ENCODE assay signal across 8 cellular contexts in genomic region chr5:150409638-150410523, GRCh38. TPM values are rescaled to one million over a fixed set of nuclear protein-coding genes. Genes with fewer than 3 reads are reported as not detected.
DNase-seq lines count a peak whose midpoint lies in the region; ATAC-seq, FAIRE-seq and TF ChIP-seq lines count a peak whose summit lies in the region.

No MANE protein-coding gene starts in this region.

- POLR2A ChIA-PET in HepG2 (lab: Yijun Ruan, JAX), result interaction anchor here (0.9 to 3.8 kb wide), 8 partner anchors 7 to 40 kb away, joined by 3 to 31 read pairs (median 4); partner anchors contain the start of gene RPS14

- ATAC-seq in GM18858 (IDR thresholded peaks at IDR 0.05; ENCODE audit: unreplicated experiment) (peak; percentile 17), HG03135 (IDR thresholded peaks at IDR 0.05; ENCODE audit: unreplicated experiment) (peak; percentile 28), HepG2 (peak; percentile 83)

- TF ChIP-seq CTCF in AG09309 (IDR thresholded peaks at IDR 0.05; ENCODE audit: control insufficient read depth, insufficient read depth, low read depth, low read length, missing control alignments) (no peak), VCaP (conservative IDR thresholded peaks at IDR 0.05) (no peak), HepG2 (CRISPR knock-in tag; IDR thresholded peaks at IDR 0.05) (no peak)

- no peak for TF ChIP-seq RAD21 in HepG2 (CRISPR knock-in tag; IDR thresholded peaks at IDR 0.05)

- WGBS in HepG2 (ENCODE audit: low lambda C conversion rate), result 47% methylated on average over 15 of the region's 15 CpGs

- no peaks in the 10 kb centered on the region for H3K9me3 ChIP-seq in duodenal mucosa (ENCODE audit: control insufficient read depth in 1 of 2, low read length in 2 of 2)
- no peaks in the 10 kb centered on the region for H3K9me3 ChIP-seq in HepG2 (ENCODE audit: low read length)

- H3K27me3 ChIP-seq in duodenal mucosa (ENCODE audit: control insufficient read depth in 1 of 2, insufficient read depth in 2 of 2, low read length in 2 of 2), result no peaks in the 10 kb centered on the region
- no peaks in the 10 kb centered on the region for H3K27me3 ChIP-seq in HepG2 (ENCODE audit: control insufficient read depth in 1 of 2, insufficient read depth in 2 of 2, low read length in 2 of 2)

- H3K27ac ChIP-seq in VCaP (peak overlapping the region; percentile 55), duodenal mucosa (ENCODE audit: low read depth, low read length) (peak overlapping the region; percentile 89), HepG2 (ENCODE audit: extremely low read length, insufficient read depth, low read length) (no peak overlapping the region)

- in situ Hi-C loops in HepG2 (cut with HindIII; ENCODE audit: extremely low pct_ligation_motif_present, low pct_unique_long_range_greater_than_20kb), result no loop called here

- no peak for TF ChIP-seq POLR2A in HepG2 (IDR thresholded peaks at IDR 0.05; ENCODE audit: insufficient read depth in 1 of 2, low read depth in 2 of 2, low read length in 2 of 2)

- no peak overlapping the region for H2AFZ ChIP-seq in HepG2 (ENCODE audit: low read length)

- H4K20me1 ChIP-seq in HepG2 (ENCODE audit: insufficient read depth, low read length), result no peaks in the 10 kb centered on the region

- H3K9ac ChIP-seq in duodenal mucosa (ENCODE audit: low read depth in 1 of 2, low read length in 2 of 2), result peak overlapping the region; percentile 79 to 86
- no peak overlapping the region for H3K9ac ChIP-seq in HepG2 (ENCODE audit: insufficient read depth, low read depth, low read length)

- H3K4me3 ChIP-seq in AG09309 (ENCODE audit: control insufficient read depth, low read depth, low read length), result no peak overlapping the region
- H3K4me3 ChIP-seq in duodenal mucosa (ENCODE audit: low read depth in 1 of 2, low read length in 2 of 2), result peak overlapping the region; percentile 90 to 95
- H3K4me3 ChIP-seq in HepG2 (replicated peaks in 1 of 3; ENCODE audit: insufficient read depth in 1 of 3, low read depth in 2 of 3, low read length in 3 of 3), result peak overlapping the region in 1 of 3 experiments; percentile 12; a peak in 1 of 6 replicates

- no TSS peak for BruUV-seq in HepG2 (replicated peaks; lab: Mats Ljungman, UMichigan)

- peak overlapping the region; percentile 61 for H3K4me2 ChIP-seq in HepG2 (ENCODE audit: low read depth, low read length)

- DNase-seq in AG09309 (ENCODE audit: low read depth) (peak; percentile 52), NCI-H2227 (lab: John Stamatoyannopoulos, UW; ENCODE audit: unreplicated experiment) (peak; percentile 86), HepG2 (ENCODE audit: low spot score) (peak; percentile 77)
- peak in 2 of 3 donors; percentile 25 to 29 for DNase-seq in stimulated activated CD4-positive, alpha-beta T cell treated with anti-CD3 and anti-CD28 coated beads, TNF-alpha, amount 100 ng/mL, for 48 hours (ENCODE audit: low read depth in 3 of 3)

- H3K79me2 ChIP-seq in HepG2 (ENCODE audit: insufficient read depth, low read length), result peaks cover 5% of the 10 kb centered on the region

- peaks cover 29 to 32% of the 10 kb centered on the region in 2 donors for H3K36me3 ChIP-seq in duodenal mucosa (ENCODE audit: control insufficient read depth in 1 of 2, insufficient read depth in 2 of 2, low read length in 2 of 2)
- H3K36me3 ChIP-seq in HepG2 (replicated peaks in 1 of 2; ENCODE audit: control insufficient read depth in 1 of 2, insufficient read depth in 2 of 2, low read length in 2 of 2), result peaks cover 3 to 12% of the 10 kb centered on the region in 2 experiments; a peak in 3 of 5 replicates

- CTCF ChIA-PET in HepG2 (lab: Yijun Ruan, JAX; ENCODE audit: low intra/inter-chr PET ratio, low total read pairs), result no interaction called here

- FAIRE-seq in HepG2 (lab: Jason Lieb, UNC), result peak; percentile 73

- intact Hi-C loops in HepG2 (cut with micrococcal nuclease; ENCODE audit: unreplicated experiment), result no loop called here

- TF ChIP-seq EP300 in HepG2 (IDR thresholded peaks at IDR 0.05; ENCODE audit: low read depth in 2 of 2, low read length in 2 of 2) (no peak), HepG2 (CRISPR knock-in tag; IDR thresholded peaks at IDR 0.05; ENCODE audit: borderline replicate concordance) (no peak)

- peaks cover 18 to 48% of the 10 kb centered on the region in 2 donors for H3K4me1 ChIP-seq in duodenal mucosa (ENCODE audit: control insufficient read depth in 1 of 2, insufficient read depth in 2 of 2, low read length in 2 of 2)
- peaks cover 38% of the 10 kb centered on the region for H3K4me1 ChIP-seq in HepG2 (ENCODE audit: insufficient read depth, low read length)

RNA-seq across cellular contexts. Expression of gene CD74, which starts 2.8 kb away (rescaled TPM):
- total RNA-seq in HepG2 (2016; rRNA removed; fragmentation: Illumina TruSeq; extraction: Trizol), result 30.1 and 84.4 TPM in 2 replicates
- 19.1 and 22.1 TPM in 2 replicates for total RNA-seq in HepG2 (2016; cell fraction: cytosol; rRNA removed; fragmentation: Illumina TruSeq; extraction: Trizol; ENCODE audit: low read depth)
- 30.1 and 86.9 TPM in 2 replicates for total RNA-seq in HepG2 (2016; cell fraction: insoluble cytoplasmic fraction; rRNA removed; fragmentation: Illumina TruSeq; extraction: Trizol)
- 23.8 and 31.1 TPM in 2 replicates for total RNA-seq in HepG2 (2016; cell fraction: membrane; rRNA removed; fragmentation: Illumina TruSeq; extraction: Trizol)
- total RNA-seq in HepG2 (2016; cell fraction: nucleus; rRNA removed; fragmentation: Illumina TruSeq; extraction: Trizol), result 88.0 and 96.2 TPM in 2 replicates
- 34.1 and 56.4 TPM in 2 replicates for polyA plus RNA-seq in HepG2 (2011; rRNA removed)
- polyA plus RNA-seq in HepG2 (2011; cell fraction: cytosol; rRNA removed), result 24.7 and 30.8 TPM in 2 replicates
- 26.5 and 30.9 TPM in 2 replicates for polyA plus RNA-seq in HepG2 (2011; cell fraction: nucleus; rRNA removed)
- 73.1 and 87.1 TPM in 2 replicates for polyA plus RNA-seq in HepG2 (2012)
- polyA plus RNA-seq in HepG2 (2016; cell fraction: cytosol; fragmentation: Illumina TruSeq; extraction: Trizol; ENCODE audit: low read depth), result 44.1 and 51.7 TPM in 2 replicates
- 52.1 and 69.3 TPM in 2 replicates for polyA plus RNA-seq in HepG2 (2016; cell fraction: insoluble cytoplasmic fraction; fragmentation: Illumina TruSeq; extraction: Trizol; ENCODE audit: low read depth)
- 51.1 and 54.1 TPM in 2 replicates for polyA plus RNA-seq in HepG2 (2016; cell fraction: membrane; fragmentation: Illumina TruSeq; extraction: Trizol; ENCODE audit: low read depth)
- polyA plus RNA-seq in HepG2 (2016; cell fraction: nucleus; fragmentation: Illumina TruSeq; extraction: Trizol; ENCODE audit: insufficient read depth, low read depth), result 232 and 243 TPM in 2 replicates
- polyA minus RNA-seq in HepG2 (2011; rRNA and poly(A)+ RNA removed; ENCODE audit: low replicate concordance), result 2.5 and 52.0 TPM in 2 replicates
- 21.3 and 26.3 TPM in 2 replicates for polyA minus RNA-seq in HepG2 (2011; cell fraction: cytosol; rRNA and poly(A)+ RNA removed)
- polyA minus RNA-seq in HepG2 (2011; cell fraction: nucleus; rRNA and poly(A)+ RNA removed), result 11.5 and 16.5 TPM in 2 replicates

RNA-seq across cellular contexts. Expression of gene RPS14, which starts 39.7 kb away (rescaled TPM):
- total RNA-seq in HepG2 (2016; rRNA removed; fragmentation: Illumina TruSeq; extraction: Trizol), result 2,116 and 2,466 TPM in 2 replicates
- total RNA-seq in HepG2 (2016; cell fraction: cytosol; rRNA removed; fragmentation: Illumina TruSeq; extraction: Trizol; ENCODE audit: low read depth), result 3,305 and 3,520 TPM in 2 replicates
- total RNA-seq in HepG2 (2016; cell fraction: insoluble cytoplasmic fraction; rRNA removed; fragmentation: Illumina TruSeq; extraction: Trizol), result 2,149 and 2,588 TPM in 2 replicates
- 4,929 and 5,069 TPM in 2 replicates for total RNA-seq in HepG2 (2016; cell fraction: membrane; rRNA removed; fragmentation: Illumina TruSeq; extraction: Trizol)
- total RNA-seq in HepG2 (2016; cell fraction: nucleus; rRNA removed; fragmentation: Illumina TruSeq; extraction: Trizol), result 644 and 721 TPM in 2 replicates
- polyA plus RNA-seq in HepG2 (2011; rRNA removed), result 3,058 and 3,295 TPM in 2 replicates
- polyA plus RNA-seq in HepG2 (2011; cell fraction: cytosol; rRNA removed), result 6,315 and 8,239 TPM in 2 replicates
- 1,184 and 1,580 TPM in 2 replicates for polyA plus RNA-seq in HepG2 (2011; cell fraction: nucleus; rRNA removed)
- polyA plus RNA-seq in HepG2 (2012), result 3,506 and 4,895 TPM in 2 replicates
- polyA plus RNA-seq in HepG2 (2016; cell fraction: cytosol; fragmentation: Illumina TruSeq; extraction: Trizol; ENCODE audit: low read depth), result 3,347 and 3,785 TPM in 2 replicates
- 2,246 and 2,277 TPM in 2 replicates for polyA plus RNA-seq in HepG2 (2016; cell fraction: insoluble cytoplasmic fraction; fragmentation: Illumina TruSeq; extraction: Trizol; ENCODE audit: low read depth)
- polyA plus RNA-seq in HepG2 (2016; cell fraction: membrane; fragmentation: Illumina TruSeq; extraction: Trizol; ENCODE audit: low read depth), result 4,452 and 4,569 TPM in 2 replicates
- polyA plus RNA-seq in HepG2 (2016; cell fraction: nucleus; fragmentation: Illumina TruSeq; extraction: Trizol; ENCODE audit: insufficient read depth, low read depth), result 1,056 and 1,136 TPM in 2 replicates
- 795 and 1,496 TPM in 2 replicates for polyA minus RNA-seq in HepG2 (2011; rRNA and poly(A)+ RNA removed; ENCODE audit: low replicate concordance)
- polyA minus RNA-seq in HepG2 (2011; cell fraction: cytosol; rRNA and poly(A)+ RNA removed), result 375 and 432 TPM in 2 replicates
- polyA minus RNA-seq in HepG2 (2011; cell fraction: nucleus; rRNA and poly(A)+ RNA removed), result 180 and 283 TPM in 2 replicates

RNA-seq across cellular contexts. Expression of gene TCOF1, which starts 52.4 kb away (rescaled TPM):
- 41.6 and 44.5 TPM in 2 replicates for total RNA-seq in HepG2 (2016; rRNA removed; fragmentation: Illumina TruSeq; extraction: Trizol)
- 7.0 and 8.0 TPM in 2 replicates for total RNA-seq in HepG2 (2016; cell fraction: cytosol; rRNA removed; fragmentation: Illumina TruSeq; extraction: Trizol; ENCODE audit: low read depth)
- total RNA-seq in HepG2 (2016; cell fraction: insoluble cytoplasmic fraction; rRNA removed; fragmentation: Illumina TruSeq; extraction: Trizol), result 34.8 and 42.9 TPM in 2 replicates
- total RNA-seq in HepG2 (2016; cell fraction: membrane; rRNA removed; fragmentation: Illumina TruSeq; extraction: Trizol), result 12.4 and 12.6 TPM in 2 replicates
- total RNA-seq in HepG2 (2016; cell fraction: nucleus; rRNA removed; fragmentation: Illumina TruSeq; extraction: Trizol), result 38.8 and 43.2 TPM in 2 replicates
- polyA plus RNA-seq in HepG2 (2011; rRNA removed), result 9.9 and 10.1 TPM in 2 replicates
- polyA plus RNA-seq in HepG2 (2011; cell fraction: cytosol; rRNA removed), result 5.7 and 7.4 TPM in 2 replicates
- polyA plus RNA-seq in HepG2 (2011; cell fraction: nucleus; rRNA removed), result 27.8 and 31.6 TPM in 2 replicates
- 14.9 and 19.7 TPM in 2 replicates for polyA plus RNA-seq in HepG2 (2012)
- 2.9 and 3.4 TPM in 2 replicates for polyA plus RNA-seq in HepG2 (2016; cell fraction: cytosol; fragmentation: Illumina TruSeq; extraction: Trizol; ENCODE audit: low read depth)
- polyA plus RNA-seq in HepG2 (2016; cell fraction: insoluble cytoplasmic fraction; fragmentation: Illumina TruSeq; extraction: Trizol; ENCODE audit: low read depth), result 38.4 and 54.0 TPM in 2 replicates
- 6.2 and 8.3 TPM in 2 replicates for polyA plus RNA-seq in HepG2 (2016; cell fraction: membrane; fragmentation: Illumina TruSeq; extraction: Trizol; ENCODE audit: low read depth)
- polyA plus RNA-seq in HepG2 (2016; cell fraction: nucleus; fragmentation: Illumina TruSeq; extraction: Trizol; ENCODE audit: insufficient read depth, low read depth), result 61.9 and 69.6 TPM in 2 replicates
- polyA minus RNA-seq in HepG2 (2011; rRNA and poly(A)+ RNA removed; ENCODE audit: low replicate concordance), result 16.4 and 42.6 TPM in 2 replicates
- polyA minus RNA-seq in HepG2 (2011; cell fraction: cytosol; rRNA and poly(A)+ RNA removed), result 9.8 and 12.7 TPM in 2 replicates
- 19.2 and 20.5 TPM in 2 replicates for polyA minus RNA-seq in HepG2 (2011; cell fraction: nucleus; rRNA and poly(A)+ RNA removed)

Comparison
In these comparisons a context has a peak if more than half of its experiments do, and no peak if none do; other contexts are left out.
1. DNase-seq: peak in every context shown above with its lines; median percentile 86 in NCI-H2227; 77 in HepG2; 52 in AG09309; 27 in stimulated activated CD4-positive, alpha-beta T cell treated with anti-CD3 and anti-CD28 coated beads, TNF-alpha, amount 100 ng/mL, for 48 hours.
2. ATAC-seq: peak in every context shown above with its lines; median percentile 83 in HepG2; 28 in HG03135; 17 in GM18858.